In genomic region chr2:176280156-176280555, GRCh38 we compare ENCODE assay signal across 26 cellular contexts.
"Had no signal": no experiment of that assay in that cellular context is flagged by ENCODE, and none has a peak within 500 bp of the region (broad histone marks: within the 10 kb centered on the region; RNA-seq: fewer than 3 reads in every experiment).

No MANE protein-coding gene starts in this region.

- DNase-seq: activated CD4-positive, alpha-beta T cell treated with anti-CD3 and anti-CD28 coated beads for 4 hours; activated CD4-positive, alpha-beta T cell treated with anti-CD3 and anti-CD28 coated beads, Interleukin-2, amount 50 U/mL, for 4 hours; activated effector memory CD4-positive, alpha-beta T cell treated with Interleukin-2 at 50 U/mL for 16 hours; activated naive CD4-positive, alpha-beta T cell treated with Interleukin-2 at 50 U/mL for 16 hours; aorta; cortex of kidney; effector memory CD8-positive, alpha-beta T cell; foreskin fibroblast; heart right ventricle; left ventricle myocardium inferior; mesendoderm; natural killer cell; occipital lobe; psoas muscle; sigmoid colon; small intestine; stimulated activated CD4-positive, alpha-beta T cell treated with anti-CD3 and anti-CD28 coated beads, Interleukin-4, amount 100 ng/mL, for 4 hours; stimulated activated CD8-positive, alpha-beta memory T cell treated with anti-CD3 and anti-CD28 coated beads, Interleukin-4, amount 100 ng/mL, for 48 hours; stimulated activated naive CD8-positive, alpha-beta T cell treated with anti-CD3 and anti-CD28 coated beads, Interleukin-15, amount 100 ng/mL, for 72 hours; substantia nigra; uterus had no signal

- H3K4me1 ChIP-seq: neural progenitor cell, parathyroid adenoma, sigmoid colon, uterus had no signal

- H3K9me3 ChIP-seq: heart right ventricle, left ventricle myocardium inferior, psoas muscle, sigmoid colon, uterus had no signal

- ATAC-seq: effector memory CD8-positive, alpha-beta T cell; heart right ventricle; natural killer cell; stimulated activated memory B cell treated with anti-CD40 and anti-IgM and Interleukin-4, amounts not matched to agents 10 μg/mL and 1 μg/mL and 100 μg/mL, for 72 hours had no signal

- H3K4me3 ChIP-seq: heart right ventricle, left ventricle myocardium inferior, lung, neural progenitor cell, psoas muscle, sigmoid colon, uterus had no signal

- H3K27me3 ChIP-seq: heart right ventricle, neural progenitor cell, sigmoid colon, uterus had no signal

- H3K27ac ChIP-seq: heart right ventricle, left ventricle myocardium inferior, neural progenitor cell, parathyroid adenoma, psoas muscle, sigmoid colon, uterus, VCaP had no signal

- H3K4me2 ChIP-seq: neural progenitor cell had no signal

- H3K9ac ChIP-seq: neural progenitor cell, parathyroid adenoma had no signal

- H3K36me3 ChIP-seq: heart right ventricle, left ventricle myocardium inferior, neural progenitor cell, sigmoid colon, uterus had no signal

- H2AFZ ChIP-seq: neural progenitor cell, parathyroid adenoma had no signal
